In the genomic region with DNA sequence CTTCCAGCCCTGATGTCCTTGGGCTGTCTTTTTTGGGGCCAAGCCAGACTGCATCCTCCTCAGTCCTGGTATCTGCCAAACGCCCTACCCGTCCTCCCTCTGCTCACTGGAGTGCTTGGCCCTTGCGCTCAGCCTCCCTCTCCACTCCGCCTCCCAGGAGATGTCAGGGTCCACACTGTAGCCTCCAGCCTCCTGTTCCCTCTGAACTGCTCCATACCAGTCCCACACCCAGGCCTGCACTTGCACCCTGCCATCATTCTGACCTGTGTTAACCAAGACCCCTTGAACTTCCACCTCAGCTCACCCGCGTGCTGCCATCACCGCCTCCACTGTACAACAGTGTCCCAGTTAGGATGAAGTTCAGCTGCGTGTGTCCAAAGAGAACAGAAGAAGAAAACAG, we compare ENCODE assay signal across 15 cellular contexts. TPM values are rescaled to one million over a fixed set of nuclear protein-coding genes. Genes with fewer than 3 reads are reported as not detected.
DNase-seq lines count a peak whose midpoint lies in the region; ATAC-seq and TF ChIP-seq lines count a peak whose summit lies in the region.
"Had no signal": no experiment of that assay in that cellular context is flagged by ENCODE, and none has a peak within 500 bp of the region (broad histone marks: within the 10 kb centered on the region; RNA-seq: fewer than 3 reads in every experiment).

No MANE protein-coding gene starts in this region.

- no peak overlapping the region for H2BK20ac ChIP-seq in IMR-90 (ENCODE audit: low read depth, low read length)

- H3K4ac ChIP-seq in IMR-90 (ENCODE audit: low read depth, low read length) = no peak overlapping the region
- no peak overlapping the region for H3K4ac ChIP-seq in mesendoderm (ENCODE audit: low read depth, low read length)

- no peak for TF ChIP-seq CTCF in activated CD8-positive, alpha-beta T cell treated with anti-CD3 and anti-CD28 coated beads for 36 hours (IDR thresholded peaks at IDR 0.05)
- TF ChIP-seq CTCF in IMR-90 (conservative IDR thresholded peaks at IDR 0.05; ENCODE audit: low read depth, low read length) (no peak), spleen (IDR thresholded peaks at IDR 0.05 in 8 of 11, conservative IDR thresholded peaks at IDR 0.05 in 3 of 11) (no peak), Peyer's patch (IDR thresholded peaks at IDR 0.05) (no peak)

- no peak overlapping the region for H3K4me3 Mint-ChIP-seq in activated CD8-positive, alpha-beta T cell treated with anti-CD3 and anti-CD28 coated beads, Interleukin-2, amount 10 ng/mL, durations not matched to agents 7 days and 5 days
- H3K4me3 Mint-ChIP-seq in activated CD8-positive, alpha-beta T cell treated with anti-CD3 and anti-CD28 coated beads for 36 hours = no peak overlapping the region
- peak overlapping the region in 4 of 5 donors; percentile 46 to 84 (median 72) for H3K4me3 Mint-ChIP-seq in immature natural killer cell

- H3K4me1 Mint-ChIP-seq in activated CD8-positive, alpha-beta T cell treated with anti-CD3 and anti-CD28 coated beads, Interleukin-2, amount 10 ng/mL, durations not matched to agents 7 days and 5 days (ENCODE audit: low read depth) = peaks cover 55% of the 10 kb centered on the region
- H3K4me1 Mint-ChIP-seq in activated CD8-positive, alpha-beta T cell treated with anti-CD3 and anti-CD28 coated beads for 36 hours (ENCODE audit: low read depth) = peaks cover 66% of the 10 kb centered on the region
- peaks cover 92 to 94% of the 10 kb centered on the region in 2 donors for H3K4me1 Mint-ChIP-seq in immature natural killer cell

- H3K4me2 ChIP-seq in IMR-90 (ENCODE audit: low read depth, low read length) = no peak overlapping the region
- H3K4me2 ChIP-seq in mesendoderm (ENCODE audit: low read length) = no peak overlapping the region

- H2AK5ac ChIP-seq in IMR-90 (ENCODE audit: low read depth, low read length) (no peak overlapping the region), mesendoderm (ENCODE audit: low read length) (no peak overlapping the region)

- peaks cover 21% of the 10 kb centered on the region; the same call in 1 of the 2 replicates for H3K27me3 ChIP-seq in IMR-90 (ENCODE audit: control insufficient read depth, insufficient read depth, low read length)
- H3K27me3 ChIP-seq in spleen (replicated peaks in 1 of 7) = no peaks in the 10 kb centered on the region
- H3K27me3 ChIP-seq in mesendoderm (ENCODE audit: insufficient read depth, low read length, poor library complexity) = no peaks in the 10 kb centered on the region
- no peaks in the 10 kb centered on the region for H3K27me3 ChIP-seq in Peyer's patch

- no peak for TF ChIP-seq POLR2A in IMR-90 (IDR thresholded peaks at IDR 0.05; ENCODE audit: low read depth, low read length)
- no peak for TF ChIP-seq POLR2A in spleen (IDR thresholded peaks at IDR 0.05)
- no peak for TF ChIP-seq POLR2A in Peyer's patch (IDR thresholded peaks at IDR 0.05)

- in situ Hi-C loops in IMR-90 (cut with MboI; ENCODE audit: low sequenced_read_pairs) = no loop called here

- ATAC-seq in activated CD8-positive, alpha-beta T cell treated with anti-CD3 and anti-CD28 coated beads, Interleukin-2, amount 10 ng/mL, durations not matched to agents 7 days and 5 days = no peak
- no peak for ATAC-seq in activated CD8-positive, alpha-beta T cell treated with anti-CD3 and anti-CD28 coated beads for 36 hours
- no peak for ATAC-seq in IMR-90 (ENCODE audit: low read depth)

- POLR2A ChIA-PET in activated CD8-positive, alpha-beta T cell treated with anti-CD3 and anti-CD28 coated beads, Interleukin-2, amount 10 ng/mL, durations not matched to agents 7 days and 5 days (lab: Charles Lee) = no interaction called here
- POLR2A ChIA-PET in activated CD8-positive, alpha-beta T cell treated with anti-CD3 and anti-CD28 coated beads for 36 hours (lab: Charles Lee) = interaction anchor here (0.6 to 1.2 kb wide), 3 partner anchors 9 to 119 kb away, joined by 3 to 5 read pairs (median 3); no protein-coding TSS in a partner anchor
- POLR2A ChIA-PET in IMR-90 (lab: Charles Lee; ENCODE audit: unreplicated experiment) = no interaction called here

- dilution Hi-C loops in IMR-90 (cut with HindIII; ENCODE audit: low sequenced_read_pairs, unreplicated experiment) = no loop called here

- peaks cover 2% of the 10 kb centered on the region for H3K9me3 Mint-ChIP-seq in activated CD8-positive, alpha-beta T cell treated with anti-CD3 and anti-CD28 coated beads, Interleukin-2, amount 10 ng/mL, durations not matched to agents 7 days and 5 days (ENCODE audit: insufficient read depth)
- peaks cover 11% of the 10 kb centered on the region for H3K9me3 Mint-ChIP-seq in activated CD8-positive, alpha-beta T cell treated with anti-CD3 and anti-CD28 coated beads for 36 hours
- H3K9me3 Mint-ChIP-seq in immature natural killer cell = no peaks in the 10 kb centered on the region

- peaks cover 2% of the 10 kb centered on the region; the same call in 1 of the 2 replicates for H3K9me1 ChIP-seq in IMR-90 (ENCODE audit: insufficient read depth, low read length)

- no peak overlapping the region for H3K56ac ChIP-seq in IMR-90 (ENCODE audit: extremely low read depth, insufficient read depth, low read length)
- no peak overlapping the region for H3K56ac ChIP-seq in mesendoderm (ENCODE audit: low read length)

- H2BK15ac ChIP-seq in IMR-90 (ENCODE audit: low read depth, low read length) (no peak overlapping the region), mesendoderm (replicated peaks; ENCODE audit: low read depth) (no peak overlapping the region)

- H3K27ac ChIP-seq in IMR-90 (ENCODE audit: insufficient read depth, low read length) (no peak overlapping the region), spleen (no peak overlapping the region), mesendoderm (ENCODE audit: low read depth, low read length) (no peak overlapping the region), Peyer's patch (no peak overlapping the region)
- H3K27ac ChIP-seq: C4-2B had no signal

- H4K8ac ChIP-seq in IMR-90 (ENCODE audit: low read depth in 2 of 2, low read length in 2 of 2) (no peak overlapping the region), mesendoderm (ENCODE audit: low read depth, low read length) (no peak overlapping the region)

- H2BK120ac ChIP-seq in IMR-90 (ENCODE audit: low read depth, low read length) = no peak overlapping the region
- no peak overlapping the region for H2BK120ac ChIP-seq in mesendoderm (ENCODE audit: low read depth, low read length)

- no peaks in the 10 kb centered on the region for H3K27me3 Mint-ChIP-seq in activated CD8-positive, alpha-beta T cell treated with anti-CD3 and anti-CD28 coated beads, Interleukin-2, amount 10 ng/mL, durations not matched to agents 7 days and 5 days (ENCODE audit: low read depth)
- no peaks in the 10 kb centered on the region for H3K27me3 Mint-ChIP-seq in activated CD8-positive, alpha-beta T cell treated with anti-CD3 and anti-CD28 coated beads for 36 hours
- H3K27me3 Mint-ChIP-seq in immature natural killer cell (ENCODE audit: low read depth in 3 of 3) = peaks cover 2 to 22% (median 10%) of the 10 kb centered on the region in 3 donors

- H3K79me1 ChIP-seq in IMR-90 (ENCODE audit: low read depth in 1 of 2, low read length in 2 of 2) = no peaks in the 10 kb centered on the region
- no peaks in the 10 kb centered on the region for H3K79me1 ChIP-seq in mesendoderm (ENCODE audit: low read length)

- H3K9me3 ChIP-seq in IMR-90 (ENCODE audit: control insufficient read depth, insufficient read depth, low read length) = peaks cover 4% of the 10 kb centered on the region
- peaks cover 0 to under 1% (median 0%) of the 10 kb centered on the region in 8 donors for H3K9me3 ChIP-seq in spleen
- H3K9me3 ChIP-seq in Peyer's patch = no peaks in the 10 kb centered on the region

- H3K23ac ChIP-seq in IMR-90 (ENCODE audit: low read depth, low read length) = no peak overlapping the region
- H3K23ac ChIP-seq in mesendoderm (ENCODE audit: low read length) = no peak overlapping the region

- no peaks in the 10 kb centered on the region for H3K79me2 ChIP-seq in mesendoderm (ENCODE audit: control insufficient read depth, insufficient read depth, low read length)

- DNase-seq in activated CD8-positive, alpha-beta T cell treated with anti-CD3 and anti-CD28 coated beads, Interleukin-2, amount 10 ng/mL, durations not matched to agents 7 days and 5 days = no peak
- no peak for DNase-seq in activated CD8-positive, alpha-beta T cell treated with anti-CD3 and anti-CD28 coated beads for 36 hours
- no peak for DNase-seq in IMR-90
- DNase-seq in immature natural killer cell = no peak
- DNase-seq in spleen = peak; percentile 52
- no peak for DNase-seq in cortex of kidney (lab: John Stamatoyannopoulos, UW)
- DNase-seq in mesendoderm = no peak
- no peak for DNase-seq in Peyer's patch
- DNase-seq: KG1, NCI-H1092, NCI-H2107, NCI-H345, NCI-H69 had no signal

- H4K5ac ChIP-seq in IMR-90 (ENCODE audit: low read depth, low read length) (no peak overlapping the region), mesendoderm (ENCODE audit: low read length) (no peak overlapping the region)

- no peak overlapping the region for H3K4me3 ChIP-seq in IMR-90 (ENCODE audit: insufficient read depth, low read depth, low read length)
- H3K4me3 ChIP-seq in spleen = no peak overlapping the region
- no peak overlapping the region for H3K4me3 ChIP-seq in mesendoderm (ENCODE audit: low read length)
- no peak overlapping the region for H3K4me3 ChIP-seq in Peyer's patch

- no peak overlapping the region for H2AK9ac ChIP-seq in IMR-90 (replicated peaks; ENCODE audit: low read depth, low read length, poor library complexity)

- H3K36me3 ChIP-seq in IMR-90 (ENCODE audit: control insufficient read depth, insufficient read depth, low read length) (no peaks in the 10 kb centered on the region), spleen (no peaks in the 10 kb centered on the region), mesendoderm (ENCODE audit: control insufficient read depth, insufficient read depth, low read length) (no peaks in the 10 kb centered on the region), Peyer's patch (no peaks in the 10 kb centered on the region)

- peak overlapping the region; percentile 52 for H2AFZ ChIP-seq in IMR-90 (replicated peaks; ENCODE audit: low read length, poor library complexity)

- no peak for TF ChIP-seq RAD21 in IMR-90 (IDR thresholded peaks at IDR 0.05; ENCODE audit: low read length)

- H3K18ac ChIP-seq in IMR-90 (ENCODE audit: low read depth, low read length) = no peak overlapping the region
- H3K18ac ChIP-seq in mesendoderm (ENCODE audit: low read length) = no peak overlapping the region

- H3K9ac ChIP-seq in IMR-90 (ENCODE audit: low read depth, low read length) (no peak overlapping the region), mesendoderm (ENCODE audit: low read length) (no peak overlapping the region)

- no peak overlapping the region for H4K91ac ChIP-seq in IMR-90 (ENCODE audit: insufficient read depth, low read depth, low read length)

- CTCF ChIA-PET in activated CD8-positive, alpha-beta T cell treated with anti-CD3 and anti-CD28 coated beads, Interleukin-2, amount 10 ng/mL, durations not matched to agents 7 days and 5 days (lab: Charles Lee) = interaction anchor here (2.3 kb wide), 2 partner anchors 10 to 44 kb away, joined by 8 to 10 read pairs; no protein-coding TSS in a partner anchor
- CTCF ChIA-PET in activated CD8-positive, alpha-beta T cell treated with anti-CD3 and anti-CD28 coated beads for 36 hours (lab: Charles Lee) = interaction anchor here (0.7 to 3.0 kb wide), 3 partner anchors 11 to 13 kb away, joined by 3 to 15 read pairs (median 5); no protein-coding TSS in a partner anchor
- CTCF ChIA-PET in IMR-90 (lab: Yijun Ruan, JAX) = no interaction called here

- intact Hi-C loops in activated CD8-positive, alpha-beta T cell treated with anti-CD3 and anti-CD28 coated beads for 36 hours (cut with micrococcal nuclease) = no loop called here
- intact Hi-C loops in IMR-90 (cut with micrococcal nuclease) = no loop called here
- intact Hi-C loops in spleen (cut with DNase I; ENCODE audit: low total_unique reads) = no loop called here

- peak overlapping the region; percentile 6 for H3K27ac Mint-ChIP-seq in activated CD8-positive, alpha-beta T cell treated with anti-CD3 and anti-CD28 coated beads, Interleukin-2, amount 10 ng/mL, durations not matched to agents 7 days and 5 days
- no peak overlapping the region for H3K27ac Mint-ChIP-seq in activated CD8-positive, alpha-beta T cell treated with anti-CD3 and anti-CD28 coated beads for 36 hours
- H3K27ac Mint-ChIP-seq in immature natural killer cell = peak overlapping the region; percentile 93 to 99 (median 96)

- WGBS in IMR-90 (ENCODE audit: extremely low coverage in 2 of 2, insufficient read length in 1 of 2), 2 experiments = 87% methylated on average over 3 of the region's 8 CpGs; no CpG with 5 or more reads in 1 of the 2 experiments
- WGBS in spleen, 5 donors = 93 to 97% (median 94%) methylated on average over 8 of the region's 8 CpGs
- no CpG with 5 or more reads among the region's 8 CpGs for WGBS in mesendoderm (ENCODE audit: extremely low coverage, insufficient coverage, low lambda C conversion rate)

- H2BK5ac ChIP-seq in IMR-90 (ENCODE audit: low read depth, low read length, poor library complexity, severe bottlenecking) (no peak overlapping the region), mesendoderm (ENCODE audit: low read length) (no peak overlapping the region)

- peaks cover 5% of the 10 kb centered on the region for H3K36me3 Mint-ChIP-seq in activated CD8-positive, alpha-beta T cell treated with anti-CD3 and anti-CD28 coated beads, Interleukin-2, amount 10 ng/mL, durations not matched to agents 7 days and 5 days (ENCODE audit: low read depth)
- peaks cover 6% of the 10 kb centered on the region for H3K36me3 Mint-ChIP-seq in activated CD8-positive, alpha-beta T cell treated with anti-CD3 and anti-CD28 coated beads for 36 hours (ENCODE audit: low read depth)
- H3K36me3 Mint-ChIP-seq in immature natural killer cell = peaks cover 0 to 7% (median 4%) of the 10 kb centered on the region in 3 donors

- no peaks in the 10 kb centered on the region for H3K4me1 ChIP-seq in IMR-90 (ENCODE audit: control insufficient read depth, insufficient read depth, low read length)
- H3K4me1 ChIP-seq in spleen = peaks cover 0 to 16% (median 0%) of the 10 kb centered on the region in 6 donors
- H3K4me1 ChIP-seq in mesendoderm (ENCODE audit: control insufficient read depth, low read depth, low read length) = no peaks in the 10 kb centered on the region
- H3K4me1 ChIP-seq in Peyer's patch = no peaks in the 10 kb centered on the region

- no peak overlapping the region for H3K14ac ChIP-seq in IMR-90 (replicated peaks; ENCODE audit: low read depth, low read length)

- no peaks in the 10 kb centered on the region for H4K20me1 ChIP-seq in IMR-90 (ENCODE audit: insufficient read depth, low read length)

- BruUV-seq in IMR-90 (replicated peaks; lab: Mats Ljungman, UMichigan) = no TSS peak

RNA-seq across cellular contexts. Expression of a gene that starts 6.3 kb away (rescaled TPM):
- 100 to 1,000 TPM; 202 to 213 TPM for total RNA-seq in activated CD8-positive, alpha-beta T cell treated with anti-CD3 and anti-CD28 coated beads, Interleukin-2, amount 10 ng/mL, durations not matched to agents 7 days and 5 days
- total RNA-seq in activated CD8-positive, alpha-beta T cell treated with anti-CD3 and anti-CD28 coated beads for 36 hours = 100 to 1,000 TPM; 263 to 268 TPM
- not detected in 2 replicates for total RNA-seq in IMR-90 (2012; rRNA removed)
- polyA plus RNA-seq in IMR-90 (2012; rRNA removed) = 1.0 and 1.2 TPM in 2 replicates
- 0.82 and 1.5 TPM in 2 replicates for polyA plus RNA-seq in IMR-90 (2012; cell fraction: cytosol; rRNA removed)
- 0.19 and 0.29 TPM in 2 replicates for polyA plus RNA-seq in IMR-90 (2012; cell fraction: nucleus; rRNA removed; ENCODE audit: low replicate concordance)
- polyA plus RNA-seq in immature natural killer cell = 1,000 to 10,000 TPM in 1 of 3 donors, 100 to 1,000 TPM in 2; 863 to 2,762 (median 893) TPM
- 10 to 100 TPM; 20.6 to 75.2 (median 51.5) TPM for total RNA-seq in spleen
- 1 to 10 TPM; 3.7 to 5.9 (median 3.9) TPM for polyA plus RNA-seq in spleen
- polyA plus RNA-seq in mesendoderm (2013, experiment 1 of 2) = 1.2 TPM
- polyA plus RNA-seq in mesendoderm (2013, experiment 2 of 2) = 1.2 TPM
- 1 to 10 TPM; 1.5 to 7.0 (median 5.0) TPM for total RNA-seq in Peyer's patch

RNA-seq across cellular contexts. Expression of a gene that starts 32.1 kb away (rescaled TPM):
- 1 to 10 TPM; 6.1 to 6.2 TPM for total RNA-seq in activated CD8-positive, alpha-beta T cell treated with anti-CD3 and anti-CD28 coated beads, Interleukin-2, amount 10 ng/mL, durations not matched to agents 7 days and 5 days
- total RNA-seq in activated CD8-positive, alpha-beta T cell treated with anti-CD3 and anti-CD28 coated beads for 36 hours = 1 to 10 TPM; 6.4 TPM
- 1.1 TPM in 2 replicates for total RNA-seq in IMR-90 (2012; rRNA removed)
- 10.0 and 10.9 TPM in 2 replicates for polyA plus RNA-seq in IMR-90 (2012; rRNA removed)
- 3.1 and 9.8 TPM in 2 replicates for polyA plus RNA-seq in IMR-90 (2012; cell fraction: cytosol; rRNA removed)
- 53.9 and 59.1 TPM in 2 replicates for polyA plus RNA-seq in IMR-90 (2012; cell fraction: nucleus; rRNA removed; ENCODE audit: low replicate concordance)
- 1 to 10 TPM in 2 of 3 donors, not detected in 1; 1.5 to 1.8 TPM for polyA plus RNA-seq in immature natural killer cell
- total RNA-seq in spleen = 10 to 100 TPM in 1 of 7 donors, 1 to 10 TPM in 6; 5.3 to 10.3 (median 6.9) TPM
- 1 to 10 TPM; 7.7 to 8.9 (median 8.8) TPM for polyA plus RNA-seq in spleen
- 1.8 TPM for polyA plus RNA-seq in mesendoderm (2013, experiment 1 of 2)
- polyA plus RNA-seq in mesendoderm (2013, experiment 2 of 2) = 2.5 TPM
- 1 to 10 TPM; 3.9 to 9.4 (median 5.9) TPM for total RNA-seq in Peyer's patch

RNA-seq across cellular contexts. Expression of a gene that starts 46.5 kb away (rescaled TPM):
- total RNA-seq in activated CD8-positive, alpha-beta T cell treated with anti-CD3 and anti-CD28 coated beads, Interleukin-2, amount 10 ng/mL, durations not matched to agents 7 days and 5 days = 1 to 10 TPM; 1.1 TPM
- 10 to 100 TPM; 11.3 to 12.4 TPM for total RNA-seq in activated CD8-positive, alpha-beta T cell treated with anti-CD3 and anti-CD28 coated beads for 36 hours
- total RNA-seq in IMR-90 (2012; rRNA removed) (not detected in 2 replicates), spleen (under 1 TPM in 2 of 7 donors, not detected in 5; 0.54 to 0.55 TPM), Peyer's patch (under 1 TPM in 2 of 4 donors, not detected in 2; 0.27 to 0.88 TPM)
- polyA plus RNA-seq in IMR-90 (2012; rRNA removed) (not detected in 2 replicates), immature natural killer cell (under 1 TPM in 2 of 3 donors, not detected in 1; 0.28 to 0.52 TPM), spleen (under 1 TPM; 0.09 to 0.28 (median 0.26) TPM)
- not detected in 2 replicates for polyA plus RNA-seq in IMR-90 (2012; cell fraction: cytosol; rRNA removed)
- not detected in 2 replicates for polyA plus RNA-seq in IMR-90 (2012; cell fraction: nucleus; rRNA removed; ENCODE audit: low replicate concordance)
- polyA plus RNA-seq in mesendoderm (2013, experiment 1 of 2) = 0.03 TPM
- not detected for polyA plus RNA-seq in mesendoderm (2013, experiment 2 of 2)
- total RNA-seq: M059J had no signal

RNA-seq across cellular contexts. Expression of a gene that starts 56.3 kb away (rescaled TPM):
- total RNA-seq in activated CD8-positive, alpha-beta T cell treated with anti-CD3 and anti-CD28 coated beads, Interleukin-2, amount 10 ng/mL, durations not matched to agents 7 days and 5 days = 1 to 10 TPM; 3.5 to 3.6 TPM
- total RNA-seq in activated CD8-positive, alpha-beta T cell treated with anti-CD3 and anti-CD28 coated beads for 36 hours = 1 to 10 TPM; 7.9 to 8.5 TPM
- total RNA-seq in IMR-90 (2012; rRNA removed) = under 0.01 TPM in 2 replicates
- 0.07 TPM in 2 replicates for polyA plus RNA-seq in IMR-90 (2012; rRNA removed)
- polyA plus RNA-seq in IMR-90 (2012; cell fraction: cytosol; rRNA removed) = 0.03 and 0.04 TPM in 2 replicates
- 0.09 and 0.16 TPM in 2 replicates for polyA plus RNA-seq in IMR-90 (2012; cell fraction: nucleus; rRNA removed; ENCODE audit: low replicate concordance)
- polyA plus RNA-seq in immature natural killer cell = not detected
- total RNA-seq in spleen = 1 to 10 TPM in 3 of 7 donors, under 1 TPM in 4; 0.56 to 2.0 (median 0.95) TPM
- 1 to 10 TPM; 1.2 to 2.0 (median 1.5) TPM for polyA plus RNA-seq in spleen
- 0.03 TPM for polyA plus RNA-seq in mesendoderm (2013, experiment 1 of 2)
- polyA plus RNA-seq in mesendoderm (2013, experiment 2 of 2) = 0.01 TPM
- not detected for total RNA-seq in Peyer's patch
- total RNA-seq: M059J had no signal

Comparison
In these comparisons a context has a peak if more than half of its experiments do, and no peak if none do; other contexts are left out.
1. RNA of a gene that starts 46.5 kb away (total RNA-seq): 11.3 to 12.4 TPM in activated CD8-positive, alpha-beta T cell treated with anti-CD3 and anti-CD28 coated beads for 36 hours; 1.1 TPM in activated CD8-positive, alpha-beta T cell treated with anti-CD3 and anti-CD28 coated beads, Interleukin-2, amount 10 ng/mL, durations not matched to agents 7 days and 5 days, 0.27 to 0.88 TPM in Peyer's patch, 0.54 to 0.55 TPM in spleen and not detected in IMR-90; every median in the first group is over 4 times any median in the second.
2. H3K4me3 Mint-ChIP-seq: peak in immature natural killer cell (4 of 5); none in activated CD8-positive, alpha-beta T cell treated with anti-CD3 and anti-CD28 coated beads, Interleukin-2, amount 10 ng/mL, durations not matched to agents 7 days and 5 days (single experiment) and activated CD8-positive, alpha-beta T cell treated with anti-CD3 and anti-CD28 coated beads for 36 hours (single experiment).